In the genomic region with DNA sequence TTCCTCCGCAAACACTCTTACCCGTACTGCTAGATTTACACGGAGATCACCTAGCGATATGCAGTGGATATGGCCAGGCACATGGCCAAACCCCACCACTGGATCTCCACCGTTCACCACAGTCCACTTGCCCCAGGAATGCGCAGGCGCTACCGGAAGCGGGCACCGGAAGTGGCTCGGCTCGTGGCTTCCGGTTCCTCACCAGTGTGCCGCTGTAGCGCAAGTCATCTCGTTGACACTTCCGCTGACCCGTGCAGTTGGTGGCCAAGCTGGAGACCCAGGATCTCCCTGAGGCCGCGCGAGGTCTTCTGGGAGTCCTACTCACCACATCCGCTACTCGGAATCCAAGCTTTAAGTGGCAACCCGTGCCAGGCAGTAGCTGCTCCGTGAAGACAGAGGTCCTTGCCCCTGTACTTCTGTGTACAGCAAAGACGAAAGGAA, we compare ENCODE assay signal across 8 cellular contexts.
DNase-seq lines count a peak whose midpoint lies in the region; ATAC-seq lines count a peak whose summit lies in the region.
"Had no signal": no experiment of that assay in that cellular context is flagged by ENCODE, and none has a peak within 500 bp of the region (broad histone marks: within the 10 kb centered on the region; RNA-seq: fewer than 3 reads in every experiment).

No MANE protein-coding gene starts in this region.

- DNase-seq in NOMO-1 (lab: John Stamatoyannopoulos, UW; ENCODE audit: unreplicated experiment in 2 of 2) (peak; percentile 45 to 64), kidney tubule cell (ENCODE audit: low spot score) (peak; percentile 48), NCI-H1105 treated with DMSO at 0.1 percent for 48 hours (lab: John Stamatoyannopoulos, UW) (no peak)
- DNase-seq in activated naive CD4-positive, alpha-beta T cell treated with Interleukin-2 at 50 U/mL for 16 hours = peak; percentile 64
- DNase-seq in stimulated activated CD8-positive, alpha-beta memory T cell treated with anti-CD3 and anti-CD28 coated beads, Interleukin-4, amount 100 ng/mL, for 48 hours = peak; percentile 80

- ATAC-seq in HG02852 (IDR thresholded peaks at IDR 0.05; ENCODE audit: unreplicated experiment) (no peak), GM21576 (IDR thresholded peaks at IDR 0.05; ENCODE audit: unreplicated experiment) (no peak)
- ATAC-seq: Panc1 had no signal
